Comparison of ENCODE assay signal across 19 cellular contexts in the genomic region with DNA sequence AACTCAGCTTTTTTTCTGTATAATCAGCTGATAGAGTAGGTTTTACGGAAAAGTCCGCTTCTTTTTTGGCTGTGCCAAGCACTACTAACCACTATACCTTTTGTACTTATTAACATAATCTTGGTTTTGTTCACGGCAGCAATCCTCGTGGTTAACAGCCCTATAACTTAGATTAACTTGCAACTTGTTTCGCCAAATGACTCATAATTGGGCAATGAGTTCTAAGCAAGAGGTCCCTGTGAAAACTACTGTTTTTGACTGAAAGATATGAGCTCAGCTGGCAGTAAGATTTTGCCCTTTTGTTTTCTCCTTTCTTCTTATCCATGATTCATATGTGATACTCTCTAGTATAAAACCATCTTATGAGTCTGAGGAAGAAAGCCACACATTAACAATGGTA.
DNase-seq lines count a peak whose midpoint lies in the region; FAIRE-seq and TF ChIP-seq lines count a peak whose summit lies in the region.
"Had no signal": no experiment of that assay in that cellular context is flagged by ENCODE, and none has a peak within 500 bp of the region (broad histone marks: within the 10 kb centered on the region; RNA-seq: fewer than 3 reads in every experiment).

No MANE protein-coding gene starts in this region.

- no peaks in the 10 kb centered on the region for H3K36me3 ChIP-seq in bronchial epithelial cell (ENCODE audit: control insufficient read depth, insufficient read depth, low read length)
- H3K36me3 ChIP-seq: right lobe of liver, SJSA1 had no signal

- no peak overlapping the region for H3K4me3 Mint-ChIP-seq in osteocyte (ENCODE audit: unreplicated experiment)
- H3K4me3 Mint-ChIP-seq: activated CD4-positive, alpha-beta T cell treated with anti-CD3 and anti-CD28 coated beads, Interleukin-2, amount 10 ng/mL, durations not matched to agents 7 days and 5 days; activated naive CD8-positive, alpha-beta T cell; activated T-cell treated with anti-CD3 and anti-CD28 coated beads, Interleukin-2, amount 50 U/mL, for 24 hours; central memory CD8-positive, alpha-beta T cell; memory B cell had no signal

- H3K27me3 ChIP-seq in bronchial epithelial cell (ENCODE audit: control insufficient read depth, insufficient read depth, low read length), result no peaks in the 10 kb centered on the region
- H3K27me3 ChIP-seq: right lobe of liver, SJSA1 had no signal

- DNase-seq in HCEC 1CT (peak; percentile 21), NOMO-1 treated with DMSO at 0.1 percent for 48 hours (lab: John Stamatoyannopoulos, UW; ENCODE audit: unreplicated experiment) (peak; percentile 54), bronchial epithelial cell (ENCODE audit: low read depth) (peak; percentile 71), osteocyte (ENCODE audit: extremely low spot score, unreplicated experiment) (no peak), NCI-H146 treated with DMSO at 0.1 percent for 48 hours (lab: John Stamatoyannopoulos, UW; ENCODE audit: unreplicated experiment) (no peak), NK-92 (lab: John Stamatoyannopoulos, UW; ENCODE audit: unreplicated experiment) (no peak), GM13977 (ENCODE audit: low spot score) (no peak)
- DNase-seq: activated CD4-positive, alpha-beta T cell treated with anti-CD3 and anti-CD28 coated beads, Interleukin-2, amount 10 ng/mL, durations not matched to agents 7 days and 5 days; activated T-cell treated with anti-CD3 and anti-CD28 coated beads, Interleukin-2, amount 50 U/mL, for 24 hours; C1 segment of cervical spinal cord; NCI-H1092; NCI-H2171 treated with DMSO at 0.1 percent for 48 hours; right lobe of liver; stimulated activated CD4-positive, alpha-beta T cell treated with anti-CD3 and anti-CD28 coated beads, Interleukin-2, amount 100 ng/mL, for 24 hours; T1000 had no signal

- H3K4me3 ChIP-seq in bronchial epithelial cell (ENCODE audit: low read depth, low read length), result no peak overlapping the region
- H3K4me3 ChIP-seq: right lobe of liver, SJSA1 had no signal

- no peak for TF ChIP-seq CTCF in bronchial epithelial cell (IDR thresholded peaks at IDR 0.05; ENCODE audit: insufficient read depth, low read length, severe bottlenecking)
- TF ChIP-seq CTCF in osteocyte (IDR thresholded peaks at IDR 0.05), result no peak
- TF ChIP-seq CTCF in GM13977 (IDR thresholded peaks at IDR 0.05; ENCODE audit: extremely low read depth, insufficient read depth, missing control alignments), result no peak

- peaks cover 46% of the 10 kb centered on the region for H3K4me1 Mint-ChIP-seq in osteocyte (ENCODE audit: unreplicated experiment)
- H3K4me1 Mint-ChIP-seq: activated CD4-positive, alpha-beta T cell treated with anti-CD3 and anti-CD28 coated beads, Interleukin-2, amount 10 ng/mL, durations not matched to agents 7 days and 5 days; central memory CD8-positive, alpha-beta T cell; memory B cell had no signal

- in situ Hi-C loops in GM13977 (cut with MboI; ENCODE audit: low pct_unique_long_range_greater_than_20kb, low sequenced_read_pairs, unreplicated experiment), result no loop called here

- no peaks in the 10 kb centered on the region for H3K9me3 Mint-ChIP-seq in osteocyte (ENCODE audit: unreplicated experiment)
- H3K9me3 Mint-ChIP-seq: activated CD4-positive, alpha-beta T cell treated with anti-CD3 and anti-CD28 coated beads, Interleukin-2, amount 10 ng/mL, durations not matched to agents 7 days and 5 days; activated T-cell treated with anti-CD3 and anti-CD28 coated beads, Interleukin-2, amount 50 U/mL, for 24 hours had no signal

- H3K36me3 Mint-ChIP-seq in osteocyte (ENCODE audit: unreplicated experiment), result no peaks in the 10 kb centered on the region
- H3K36me3 Mint-ChIP-seq: activated naive CD8-positive, alpha-beta T cell; memory B cell had no signal

- no peaks in the 10 kb centered on the region for H3K27me3 Mint-ChIP-seq in osteocyte (ENCODE audit: unreplicated experiment)
- H3K27me3 Mint-ChIP-seq: activated CD4-positive, alpha-beta T cell treated with anti-CD3 and anti-CD28 coated beads, Interleukin-2, amount 10 ng/mL, durations not matched to agents 7 days and 5 days; activated naive CD8-positive, alpha-beta T cell; activated T-cell treated with anti-CD3 and anti-CD28 coated beads, Interleukin-2, amount 50 U/mL, for 24 hours; central memory CD8-positive, alpha-beta T cell; memory B cell had no signal

- FAIRE-seq in bronchial epithelial cell (lab: Jason Lieb, UNC), result no peak

- H3K27ac Mint-ChIP-seq in osteocyte (ENCODE audit: unreplicated experiment), result peak overlapping the region; percentile 71
- H3K27ac Mint-ChIP-seq: activated CD4-positive, alpha-beta T cell treated with anti-CD3 and anti-CD28 coated beads, Interleukin-2, amount 10 ng/mL, durations not matched to agents 7 days and 5 days; activated naive CD8-positive, alpha-beta T cell; activated T-cell treated with anti-CD3 and anti-CD28 coated beads, Interleukin-2, amount 50 U/mL, for 24 hours; memory B cell had no signal

Comparison
In these comparisons a context has a peak if more than half of its experiments do, and no peak if none do; other contexts are left out.
1. DNase-seq: peak in HCEC 1CT (single experiment), NOMO-1 treated with DMSO at 0.1 percent for 48 hours (single experiment) and bronchial epithelial cell (single experiment); none in osteocyte (single experiment), NCI-H146 treated with DMSO at 0.1 percent for 48 hours (single experiment), NK-92 (single experiment) and GM13977 (single experiment).